24 cellular contexts compared by ENCODE assay signal in the genomic region with DNA sequence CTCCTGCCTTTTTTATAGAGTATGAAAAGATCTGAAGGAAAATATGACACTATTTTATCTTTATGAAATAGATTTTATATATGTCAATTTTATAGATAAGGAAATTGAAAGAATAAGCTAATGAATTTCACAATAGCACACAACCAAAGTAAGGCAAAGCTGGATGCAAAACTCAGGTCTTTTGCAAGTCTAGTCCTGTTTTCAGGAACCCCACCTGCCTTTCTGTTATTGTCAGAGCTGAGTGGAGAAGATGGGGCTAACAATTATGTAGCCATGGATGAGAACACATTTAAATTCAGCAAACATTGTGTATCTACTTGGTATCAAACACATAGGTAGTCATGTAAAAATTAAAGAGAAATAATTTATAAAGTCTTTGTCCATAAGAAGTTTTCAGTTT.
"Had no signal": no experiment of that assay in that cellular context is flagged by ENCODE, and none has a peak within 500 bp of the region (broad histone marks: within the 10 kb centered on the region; RNA-seq: fewer than 3 reads in every experiment).

No MANE protein-coding gene starts in this region.

- H3K4me1 Mint-ChIP-seq: activated CD4-positive, alpha-beta T cell treated with anti-CD3 and anti-CD28 coated beads for 36 hours; activated CD8-positive, alpha-beta memory T cell treated with anti-CD3 and anti-CD28 coated beads, Interleukin-2, amount 10 ng/mL, durations not matched to agents 7 days and 5 days had no signal

- H3K27me3 ChIP-seq: gastroesophageal sphincter, hepatocyte, right atrium auricular region, stomach, tibial artery had no signal

- ATAC-seq: activated CD4-positive, alpha-beta T cell treated with anti-CD3 and anti-CD28 coated beads for 36 hours; activated CD8-positive, alpha-beta memory T cell treated with anti-CD3 and anti-CD28 coated beads, Interleukin-2, amount 10 ng/mL, durations not matched to agents 7 days and 5 days; activated CD8-positive, alpha-beta T cell treated with anti-CD3 and anti-CD28 coated beads, Interleukin-2, amount 10 ng/mL, durations not matched to agents 7 days and 5 days; effector memory CD8-positive, alpha-beta T cell; gastroesophageal sphincter; mucosa of descending colon; natural killer cell treated with Interleukin-12 subunit alpha and Interleukin-12 subunit beta and Interleukin-15 and Interleukin-18, amount 100 ng/mL, for 72 hours; stimulated activated naive B cell treated with anti-CD40 and anti-IgM and Interleukin-4, amounts not matched to agents 10 μg/mL and 1 μg/mL and 100 μg/mL, for 72 hours had no signal

- H3K27me3 Mint-ChIP-seq: effector memory CD8-positive, alpha-beta T cell; stimulated activated naive B cell treated with anti-CD40 and anti-IgM and Interleukin-4, amounts not matched to agents 10 μg/mL and 1 μg/mL and 100 μg/mL, for 72 hours had no signal

- H3K27ac Mint-ChIP-seq: activated CD4-positive, alpha-beta T cell treated with anti-CD3 and anti-CD28 coated beads for 36 hours; activated CD8-positive, alpha-beta memory T cell treated with anti-CD3 and anti-CD28 coated beads, Interleukin-2, amount 10 ng/mL, durations not matched to agents 7 days and 5 days; activated CD8-positive, alpha-beta T cell treated with anti-CD3 and anti-CD28 coated beads, Interleukin-2, amount 10 ng/mL, durations not matched to agents 7 days and 5 days; activated naive CD8-positive, alpha-beta T cell; activated T-helper 2 cell treated with anti-CD3 and anti-CD28 coated beads, Interferon-gamma antibody, Interleukin-2, Interleukin-4, amounts not matched to agents 10 μg/mL and 5 μg/mL and 100 μg/mL, durations not matched to agents 14 hours and 24 hours and 36 hours; effector memory CD8-positive, alpha-beta T cell; natural killer cell treated with Interleukin-12 subunit alpha and Interleukin-12 subunit beta and Interleukin-15 and Interleukin-18, amount 100 ng/mL, for 72 hours; stimulated activated naive B cell treated with anti-CD40 and anti-IgM and Interleukin-4, amounts not matched to agents 10 μg/mL and 1 μg/mL and 100 μg/mL, for 72 hours had no signal

- DNase-seq: activated CD4-positive, alpha-beta T cell treated with anti-CD3 and anti-CD28 coated beads for 36 hours; activated CD4-positive, CD25-positive, alpha-beta regulatory T cell; activated CD8-positive, alpha-beta memory T cell treated with anti-CD3 and anti-CD28 coated beads, Interleukin-2, amount 10 ng/mL, durations not matched to agents 7 days and 5 days; activated CD8-positive, alpha-beta T cell treated with anti-CD3 and anti-CD28 coated beads, Interleukin-2, amount 10 ng/mL, durations not matched to agents 7 days and 5 days; activated T-cell treated with anti-CD3 and anti-CD28 coated beads, Interleukin-2, amount 50 U/mL, for 48 hours; aorta; effector memory CD8-positive, alpha-beta T cell; islet precursor cell; left ventricle myocardium inferior; mucosa of descending colon; stimulated activated CD4-positive, alpha-beta T cell treated with anti-CD3 and anti-CD28 coated beads, Interleukin-15, amount 100 ng/mL, for 24 hours; stimulated activated CD4-positive, alpha-beta T cell treated with anti-CD3 and anti-CD28 coated beads, Interleukin-2, amount 100 ng/mL, for 24 hours; stimulated activated naive B cell treated with anti-CD40 and anti-IgM and Interleukin-4, amounts not matched to agents 10 μg/mL and 1 μg/mL and 100 μg/mL, for 72 hours; stomach; tibial artery had no signal

- H3K9me3 ChIP-seq: gastroesophageal sphincter, left ventricle myocardium inferior, mucosa of descending colon, right atrium auricular region, stomach, tibial artery had no signal

- H3K4me1 ChIP-seq: left ventricle myocardium inferior, right atrium auricular region, stomach had no signal

- H3K27ac ChIP-seq: coronary artery, gastroesophageal sphincter, hepatocyte, left ventricle myocardium inferior, right atrium auricular region, stomach, tibial artery had no signal

- H3K4me3 ChIP-seq: coronary artery, gastroesophageal sphincter, hepatocyte, left ventricle myocardium inferior, lung, mucosa of descending colon, right atrium auricular region, stomach, tibial artery had no signal

- H3K36me3 Mint-ChIP-seq: activated CD8-positive, alpha-beta memory T cell treated with anti-CD3 and anti-CD28 coated beads, Interleukin-2, amount 10 ng/mL, durations not matched to agents 7 days and 5 days; activated naive CD8-positive, alpha-beta T cell; brain; natural killer cell treated with Interleukin-12 subunit alpha and Interleukin-12 subunit beta and Interleukin-15 and Interleukin-18, amount 100 ng/mL, for 72 hours; stimulated activated naive B cell treated with anti-CD40 and anti-IgM and Interleukin-4, amounts not matched to agents 10 μg/mL and 1 μg/mL and 100 μg/mL, for 72 hours had no signal

- H3K9me3 Mint-ChIP-seq: activated T-helper 2 cell treated with anti-CD3 and anti-CD28 coated beads, Interferon-gamma antibody, Interleukin-2, Interleukin-4, amounts not matched to agents 10 μg/mL and 5 μg/mL and 100 μg/mL, durations not matched to agents 14 hours and 24 hours and 36 hours; effector memory CD8-positive, alpha-beta T cell; natural killer cell treated with Interleukin-12 subunit alpha and Interleukin-12 subunit beta and Interleukin-15 and Interleukin-18, amount 100 ng/mL, for 72 hours; stimulated activated naive B cell treated with anti-CD40 and anti-IgM and Interleukin-4, amounts not matched to agents 10 μg/mL and 1 μg/mL and 100 μg/mL, for 72 hours had no signal

- H3K36me3 ChIP-seq: gastroesophageal sphincter, left ventricle myocardium inferior, right atrium auricular region, stomach, tibial artery had no signal

- H3K4me3 Mint-ChIP-seq: activated CD4-positive, alpha-beta T cell treated with anti-CD3 and anti-CD28 coated beads for 36 hours; activated CD8-positive, alpha-beta memory T cell treated with anti-CD3 and anti-CD28 coated beads, Interleukin-2, amount 10 ng/mL, durations not matched to agents 7 days and 5 days; activated CD8-positive, alpha-beta T cell treated with anti-CD3 and anti-CD28 coated beads, Interleukin-2, amount 10 ng/mL, durations not matched to agents 7 days and 5 days; activated naive CD8-positive, alpha-beta T cell; brain; effector memory CD8-positive, alpha-beta T cell; natural killer cell treated with Interleukin-12 subunit alpha and Interleukin-12 subunit beta and Interleukin-15 and Interleukin-18, amount 100 ng/mL, for 72 hours; stimulated activated naive B cell treated with anti-CD40 and anti-IgM and Interleukin-4, amounts not matched to agents 10 μg/mL and 1 μg/mL and 100 μg/mL, for 72 hours had no signal
